Comparison of ENCODE assay signal across 8 cellular contexts in the genomic region with DNA sequence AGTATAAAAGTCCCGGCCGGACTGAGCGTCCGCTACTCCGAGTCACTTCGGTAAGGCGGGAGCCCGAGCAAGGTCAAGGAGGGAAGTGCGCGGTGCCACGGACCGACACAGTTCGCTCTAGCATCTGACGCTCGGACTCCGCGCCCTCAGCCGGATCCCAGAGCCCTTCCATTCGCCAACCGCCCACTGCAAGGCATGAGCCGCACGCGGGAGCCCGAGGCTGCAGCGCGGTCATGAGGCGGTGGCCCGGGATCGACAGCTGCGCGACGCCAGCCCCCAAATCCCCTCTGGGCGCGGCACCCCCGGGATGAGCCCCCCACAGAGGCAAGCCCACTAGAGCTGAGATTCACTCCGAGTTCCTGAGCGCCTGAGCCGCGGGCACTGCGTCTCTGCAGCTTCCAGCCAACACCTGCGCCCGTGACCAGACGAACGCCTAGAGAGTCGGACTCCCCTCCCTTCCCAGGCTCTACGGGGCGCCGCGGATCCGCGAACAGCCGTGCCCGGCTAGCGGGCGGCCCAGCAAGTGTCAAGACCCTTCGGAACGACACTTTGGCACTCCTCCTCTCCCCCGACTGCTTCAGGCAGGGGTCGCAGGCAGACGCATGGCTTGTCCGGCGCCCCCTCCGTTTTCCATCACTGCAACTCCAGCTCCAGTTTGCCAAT. TPM values are rescaled to one million over a fixed set of nuclear protein-coding genes. Genes with fewer than 3 reads are reported as not detected.
DNase-seq lines count a peak whose midpoint lies in the region; ATAC-seq and TF ChIP-seq lines count a peak whose summit lies in the region.

No MANE protein-coding gene starts in this region.

- peaks cover 4% of the 10 kb centered on the region for H3K4me1 ChIP-seq in iPS-15b (ENCODE audit: control insufficient read depth, insufficient read depth, low read length)
- H3K4me1 ChIP-seq in gastrocnemius medialis, result peaks cover 3 to 14% of the 10 kb centered on the region in 2 donors

- H3K4me3 ChIP-seq in astrocyte of the spinal cord (ENCODE audit: low read depth, low read length), result peak overlapping the region; percentile 10
- H3K4me3 ChIP-seq in iPS-15b (ENCODE audit: low read depth, low read length), result peak overlapping the region; percentile 59
- peak overlapping the region; percentile 47 to 67 (median 55) for H3K4me3 ChIP-seq in gastrocnemius medialis

- intact Hi-C loops in gastrocnemius medialis (cut with DNase I; ENCODE audit: low total_unique reads), result no loop called here

- no peaks in the 10 kb centered on the region for H3K36me3 ChIP-seq in iPS-15b (ENCODE audit: control insufficient read depth, insufficient read depth, low read length)
- H3K36me3 ChIP-seq in gastrocnemius medialis, result no peaks in the 10 kb centered on the region

- no peaks in the 10 kb centered on the region for H3K9me3 ChIP-seq in iPS-15b (ENCODE audit: control insufficient read depth, insufficient read depth, low read length)
- no peaks in the 10 kb centered on the region for H3K9me3 ChIP-seq in gastrocnemius medialis

- ATAC-seq in GM18511 (IDR thresholded peaks at IDR 0.05; ENCODE audit: unreplicated experiment) (peak; percentile 19), gastrocnemius medialis (peak; percentile 46 to 59), GM19351 (IDR thresholded peaks at IDR 0.05; ENCODE audit: unreplicated experiment) (no peak)

- DNase-seq in RPMI8226 (peak; percentile 12), astrocyte of the spinal cord (ENCODE audit: low read depth, low spot score) (peak; percentile 23), gastrocnemius medialis (peak in 1 of 2 donors; percentile 48), COLO829 (ENCODE audit: low spot score) (no peak)
- no peak for DNase-seq in stimulated activated naive CD4-positive, alpha-beta T cell treated with Interleukin-2 at 50 U/mL for 16 hours (lab: John Stamatoyannopoulos, UW)

- TF ChIP-seq POLR2A in gastrocnemius medialis (IDR thresholded peaks at IDR 0.05), result no peak

- in situ Hi-C loops in astrocyte of the spinal cord (cut with HindIII; ENCODE audit: low sequenced_read_pairs), result no loop called here
- in situ Hi-C loops in gastrocnemius medialis (cut with MboI; ENCODE audit: low sequenced_read_pairs in 4 of 4), result no loop called here

- H3K27me3 ChIP-seq in iPS-15b (ENCODE audit: control insufficient read depth, insufficient read depth, low read length) (peaks cover 58% of the 10 kb centered on the region), gastrocnemius medialis (peaks cover 29 to 41% (median 30%) of the 10 kb centered on the region in 3 donors)

- peak overlapping the region in 1 of 4 donors; percentile 26 for H3K27ac ChIP-seq in gastrocnemius medialis

- no peak overlapping the region for H3K9ac ChIP-seq in iPS-15b (ENCODE audit: low read depth, low read length)

- TF ChIP-seq CTCF in astrocyte of the spinal cord (IDR thresholded peaks at IDR 0.05; ENCODE audit: low read depth, low read length) (no peak), gastrocnemius medialis (IDR thresholded peaks at IDR 0.05 in 4 of 5, conservative IDR thresholded peaks at IDR 0.05 in 1 of 5) (no peak)

RNA-seq across cellular contexts. Expression of a gene that starts 0.7 kb away (rescaled TPM):
- total RNA-seq in gastrocnemius medialis, result 1 to 10 TPM in 1 of 4 donors, under 1 TPM in 3; 0.61 to 3.7 (median 0.78) TPM

Comparison
In these comparisons a context has a peak if more than half of its experiments do, and no peak if none do; other contexts are left out.
1. DNase-seq: peak in RPMI8226 (single experiment) and astrocyte of the spinal cord (single experiment); none in stimulated activated naive CD4-positive, alpha-beta T cell treated with Interleukin-2 at 50 U/mL for 16 hours (single experiment) and COLO829 (single experiment).
2. Peak in every context shown above with its lines, with median percentiles within 50 percentile points of each other: H3K4me3 ChIP-seq.